8 cellular contexts compared by ENCODE assay signal in genomic region chr3:14467723-14468620, GRCh38.
A peak's percentile ranks its signal among the peaks of the same experiment; 100 is the strongest.
DNase-seq lines count a peak whose midpoint lies in the region; ATAC-seq and TF ChIP-seq lines count a peak whose summit lies in the region.

No MANE protein-coding gene starts in this region.

- no peak for TF ChIP-seq POLR2A in thyroid gland (IDR thresholded peaks at IDR 0.05)

- intact Hi-C loops in activated CD4-positive, alpha-beta memory T cell treated with anti-CD3 and anti-CD28 coated beads for 36 hours (cut with micrococcal nuclease), result loop anchor here (1.0 kb wide), 2 partner anchors 207 to 265 kb away; no protein-coding TSS in a partner anchor
- intact Hi-C loops in thyroid gland (cut with DNase I), result loop anchor here (2.0 to 5.0 kb wide), 3 partner anchors 71 to 265 kb away; no protein-coding TSS in a partner anchor

- no peak overlapping the region for H3K27ac Mint-ChIP-seq in activated CD4-positive, alpha-beta memory T cell treated with anti-CD3 and anti-CD28 coated beads for 36 hours

- H3K4me3 ChIP-seq in thyroid gland (replicated peaks in 1 of 3), result no peak overlapping the region

- no peaks in the 10 kb centered on the region for H3K9me3 ChIP-seq in thyroid gland

- WGBS in thyroid gland, 2 donors, result 70 to 78% methylated on average over 17 to 18 of the region's 18 CpGs

- TF ChIP-seq CTCF in thyroid gland (IDR thresholded peaks at IDR 0.05), result peak; percentile 75 to 89 (median 84)

- DNase-seq in EL (peak; percentile 43), Kasumi-1 (lab: John Stamatoyannopoulos, UW) (peak; percentile 28 to 45), midbrain (lab: John Stamatoyannopoulos, UW) (peak; percentile 26), thyroid gland (peak; percentile 34), GF-D8 (lab: John Stamatoyannopoulos, UW) (no peak)
- DNase-seq in activated CD4-positive, alpha-beta memory T cell treated with anti-CD3 and anti-CD28 coated beads for 36 hours, result peak; percentile 49
- peak; percentile 26 for DNase-seq in effector CD8-positive, alpha-beta T cell (lab: John Stamatoyannopoulos, UW)

- no peaks in the 10 kb centered on the region for H3K27me3 ChIP-seq in thyroid gland

- no peaks in the 10 kb centered on the region for H3K27me3 Mint-ChIP-seq in activated CD4-positive, alpha-beta memory T cell treated with anti-CD3 and anti-CD28 coated beads for 36 hours

- H3K4me1 ChIP-seq in thyroid gland, result peaks cover 16 to 28% of the 10 kb centered on the region in 2 donors

- POLR2A ChIA-PET in activated CD4-positive, alpha-beta memory T cell treated with anti-CD3 and anti-CD28 coated beads for 36 hours (lab: Charles Lee), result no interaction called here

- peaks cover 7% of the 10 kb centered on the region in 2 donors for H3K36me3 ChIP-seq in thyroid gland

- CTCF ChIA-PET in activated CD4-positive, alpha-beta memory T cell treated with anti-CD3 and anti-CD28 coated beads for 36 hours (lab: Charles Lee), result interaction anchor here (0.7 to 4.4 kb wide), 26 partner anchors 8 to 583 kb away, joined by 3 to 35 read pairs (median 4); partner anchors contain the start of gene SLC6A6

- H3K4me3 Mint-ChIP-seq in activated CD4-positive, alpha-beta memory T cell treated with anti-CD3 and anti-CD28 coated beads for 36 hours, result no peak overlapping the region

- H3K4me1 Mint-ChIP-seq in activated CD4-positive, alpha-beta memory T cell treated with anti-CD3 and anti-CD28 coated beads for 36 hours (ENCODE audit: low read depth), result peaks cover 5% of the 10 kb centered on the region

- ATAC-seq in GM18502 (IDR thresholded peaks at IDR 0.05; ENCODE audit: poor library complexity, unreplicated experiment), result no peak

- no peak overlapping the region for H3K27ac ChIP-seq in thyroid gland

- peaks cover 16% of the 10 kb centered on the region for H3K36me3 Mint-ChIP-seq in activated CD4-positive, alpha-beta memory T cell treated with anti-CD3 and anti-CD28 coated beads for 36 hours

- H3K9me3 Mint-ChIP-seq in activated CD4-positive, alpha-beta memory T cell treated with anti-CD3 and anti-CD28 coated beads for 36 hours, result no peaks in the 10 kb centered on the region
